In the genomic region with DNA sequence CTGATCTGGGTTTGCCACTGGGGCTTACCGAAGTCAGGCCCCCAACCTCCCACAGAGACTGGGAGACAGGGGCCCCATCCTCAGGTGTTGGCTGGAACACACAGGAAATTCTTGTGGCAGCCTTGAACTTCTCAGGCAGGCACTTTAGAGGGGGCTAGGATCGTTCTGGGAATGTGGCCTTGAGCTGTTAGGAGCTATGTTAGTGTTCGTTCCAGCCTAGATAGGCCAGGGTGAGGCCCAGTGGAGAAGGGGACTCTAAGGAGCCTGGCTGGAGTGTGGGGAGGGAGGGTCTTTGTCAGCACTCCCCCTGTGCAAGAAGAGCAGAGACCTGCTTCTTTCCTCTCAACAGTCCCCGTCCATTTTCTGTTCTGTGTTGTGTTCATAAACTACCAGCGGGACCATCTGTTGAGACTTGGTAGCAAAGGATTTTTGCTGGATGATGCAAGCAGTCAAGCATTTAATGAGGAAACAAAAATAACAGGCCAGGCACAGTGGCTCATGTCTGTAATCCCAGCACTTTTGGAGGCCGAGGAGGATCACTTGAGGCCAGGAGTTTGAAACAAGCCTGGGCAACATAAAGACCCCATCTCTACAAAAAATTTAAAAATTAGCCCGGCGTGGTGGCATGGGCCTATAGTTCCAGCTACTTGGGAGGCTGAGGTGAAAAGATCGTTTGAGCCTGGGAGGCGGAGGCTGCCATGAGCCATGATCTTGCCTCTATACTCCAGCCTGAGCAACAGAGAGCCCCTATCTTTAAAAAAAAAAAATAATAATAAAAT, we compare ENCODE assay signal across 8 cellular contexts. TPM values are rescaled to one million over a fixed set of nuclear protein-coding genes. Genes with fewer than 3 reads are reported as not detected.
A peak's percentile ranks its signal among the peaks of the same experiment; 100 is the strongest.
DNase-seq lines count a peak whose midpoint lies in the region; ATAC-seq and TF ChIP-seq lines count a peak whose summit lies in the region.

No MANE protein-coding gene starts in this region.

- peaks cover 21% of the 10 kb centered on the region for H3K4me1 ChIP-seq in OCI-LY3 (ENCODE audit: low read length)
- peaks cover 21% of the 10 kb centered on the region for H3K4me1 ChIP-seq in mesodermal cell (ENCODE audit: control insufficient read depth, insufficient read depth, low read length, poor library complexity, severe bottlenecking)

- H3K27ac ChIP-seq in OCI-LY3 (ENCODE audit: low read length) (peak overlapping the region; percentile 72), coronary artery (peak overlapping the region; percentile 98 to 99), mesodermal cell (ENCODE audit: low read depth, low read length, severe bottlenecking) (peak overlapping the region; percentile 97)

- H3K79me2 ChIP-seq in OCI-LY3 (ENCODE audit: low read length) = peaks cover 71% of the 10 kb centered on the region

- no peak overlapping the region for H2AFZ ChIP-seq in OCI-LY3 (ENCODE audit: low read depth, low read length)

- H3K36me3 Mint-ChIP-seq in activated CD4-positive, alpha-beta T cell treated with anti-CD3 and anti-CD28 coated beads, Interleukin-2, amount 10 ng/mL, durations not matched to agents 7 days and 5 days (ENCODE audit: low read depth) = peaks cover 7% of the 10 kb centered on the region
- H3K36me3 Mint-ChIP-seq in type B pancreatic cell = peaks cover 8% of the 10 kb centered on the region

- no peak for DNase-seq in activated CD4-positive, alpha-beta T cell treated with anti-CD3 and anti-CD28 coated beads, Interleukin-2, amount 10 ng/mL, durations not matched to agents 7 days and 5 days
- DNase-seq in activated CD4-positive, alpha-beta T cell treated with anti-CD3 and anti-CD28 coated beads for 1 hour = no peak
- DNase-seq in coronary artery (ENCODE audit: low spot score) (no peak), type B pancreatic cell (ENCODE audit: extremely low spot score, unreplicated experiment) (no peak)
- no peak for DNase-seq in stimulated activated naive CD4-positive, alpha-beta T cell treated with Interleukin-2 at 50 U/mL for 16 hours (lab: John Stamatoyannopoulos, UW)

- H3K36me3 ChIP-seq in OCI-LY3 (replicated peaks; ENCODE audit: low read depth, low read length) = peaks cover 11% of the 10 kb centered on the region
- no peaks in the 10 kb centered on the region for H3K36me3 ChIP-seq in mesodermal cell (ENCODE audit: control insufficient read depth, insufficient read depth, low read length)

- H3K9me3 ChIP-seq in OCI-LY3 (ENCODE audit: insufficient read depth, low read length) (no peaks in the 10 kb centered on the region), mesodermal cell (ENCODE audit: control insufficient read depth, low read length) (no peaks in the 10 kb centered on the region)

- H3K27me3 ChIP-seq in OCI-LY3 (ENCODE audit: low read depth, low read length) = no peaks in the 10 kb centered on the region

- H3K9me3 Mint-ChIP-seq in activated CD4-positive, alpha-beta T cell treated with anti-CD3 and anti-CD28 coated beads, Interleukin-2, amount 10 ng/mL, durations not matched to agents 7 days and 5 days = no peaks in the 10 kb centered on the region
- H3K9me3 Mint-ChIP-seq in type B pancreatic cell = no peaks in the 10 kb centered on the region

- 35 to 64% methylated on average over 4 to 6 of the region's 10 CpGs for WGBS in mesodermal cell (ENCODE audit: insufficient coverage in 2 of 2), 2 experiments

- POLR2A ChIA-PET in activated CD4-positive, alpha-beta T cell treated with anti-CD3 and anti-CD28 coated beads, Interleukin-2, amount 10 ng/mL, durations not matched to agents 7 days and 5 days (lab: Charles Lee) = interaction anchor here (0.6 kb wide), 1 partner anchor 174 kb away, joined by 3 read pairs; no protein-coding TSS in a partner anchor

- peak overlapping the region; percentile 98 for H3K4me2 ChIP-seq in OCI-LY3 (ENCODE audit: low read length)

- H3K27ac Mint-ChIP-seq in activated CD4-positive, alpha-beta T cell treated with anti-CD3 and anti-CD28 coated beads, Interleukin-2, amount 10 ng/mL, durations not matched to agents 7 days and 5 days = peak overlapping the region; percentile 96
- peak overlapping the region; percentile 95 for H3K27ac Mint-ChIP-seq in type B pancreatic cell

- no peaks in the 10 kb centered on the region for H3K27me3 Mint-ChIP-seq in activated CD4-positive, alpha-beta T cell treated with anti-CD3 and anti-CD28 coated beads, Interleukin-2, amount 10 ng/mL, durations not matched to agents 7 days and 5 days
- no peaks in the 10 kb centered on the region for H3K27me3 Mint-ChIP-seq in type B pancreatic cell

- peaks cover 40% of the 10 kb centered on the region for H3K4me1 Mint-ChIP-seq in activated CD4-positive, alpha-beta T cell treated with anti-CD3 and anti-CD28 coated beads, Interleukin-2, amount 10 ng/mL, durations not matched to agents 7 days and 5 days
- peaks cover 19% of the 10 kb centered on the region for H3K4me1 Mint-ChIP-seq in type B pancreatic cell (ENCODE audit: unreplicated experiment)

- peak overlapping the region; percentile 99 for H3K9ac ChIP-seq in OCI-LY3 (ENCODE audit: low read length)

- H3K4me3 Mint-ChIP-seq in activated CD4-positive, alpha-beta T cell treated with anti-CD3 and anti-CD28 coated beads, Interleukin-2, amount 10 ng/mL, durations not matched to agents 7 days and 5 days = peak overlapping the region; percentile 89
- peak overlapping the region; percentile 95 for H3K4me3 Mint-ChIP-seq in type B pancreatic cell

- peaks cover 4% of the 10 kb centered on the region; the same call in 1 of the 2 replicates for H4K20me1 ChIP-seq in OCI-LY3 (ENCODE audit: insufficient read depth, low read length)

- CTCF ChIA-PET in activated CD4-positive, alpha-beta T cell treated with anti-CD3 and anti-CD28 coated beads, Interleukin-2, amount 10 ng/mL, durations not matched to agents 7 days and 5 days (lab: Charles Lee) = interaction anchor here (0.6 to 2.3 kb wide), 3 partner anchors 11 to 213 kb away, joined by 3 to 7 read pairs (median 4); no protein-coding TSS in a partner anchor

- ATAC-seq in GM18498 (IDR thresholded peaks at IDR 0.05; ENCODE audit: unreplicated experiment) = no peak

- no peak for TF ChIP-seq CTCF in OCI-LY3 (IDR thresholded peaks at IDR 0.05; ENCODE audit: low read depth, low read length)
- TF ChIP-seq CTCF in coronary artery (IDR thresholded peaks at IDR 0.05) = no peak
- no peak for TF ChIP-seq CTCF in type B pancreatic cell (conservative IDR thresholded peaks at IDR 0.05)

- H3K4me3 ChIP-seq in OCI-LY3 (ENCODE audit: low read length) (peak overlapping the region; percentile 91), coronary artery (peak overlapping the region; percentile 88), mesodermal cell (ENCODE audit: extremely low read depth, insufficient read depth, low read length, poor library complexity, severe bottlenecking) (peak overlapping the region; percentile 58)

RNA-seq across cellular contexts. Expression of a gene that starts 1.5 kb away (rescaled TPM):
- total RNA-seq in activated CD4-positive, alpha-beta T cell treated with anti-CD3 and anti-CD28 coated beads, Interleukin-2, amount 10 ng/mL, durations not matched to agents 7 days and 5 days = 10 to 100 TPM; 19.3 to 21.9 TPM
- 10.9 TPM for polyA plus RNA-seq in mesodermal cell (2013, experiment 1 of 2)
- polyA plus RNA-seq in mesodermal cell (2013, experiment 2 of 2) = 9.3 TPM
- 13.2 and 25.1 TPM in 2 replicates for total RNA-seq in type B pancreatic cell (ENCODE audit: low replicate concordance)

RNA-seq across cellular contexts. Expression of a gene that starts 1.5 kb away (rescaled TPM):
- total RNA-seq in activated CD4-positive, alpha-beta T cell treated with anti-CD3 and anti-CD28 coated beads, Interleukin-2, amount 10 ng/mL, durations not matched to agents 7 days and 5 days = 10 to 100 TPM; 71.8 to 74.8 TPM
- 94.8 TPM for polyA plus RNA-seq in mesodermal cell (2013, experiment 1 of 2)
- polyA plus RNA-seq in mesodermal cell (2013, experiment 2 of 2) = 77.3 TPM
- total RNA-seq in type B pancreatic cell (ENCODE audit: low replicate concordance) = 87.2 and 87.4 TPM in 2 replicates
